In the genomic region with DNA sequence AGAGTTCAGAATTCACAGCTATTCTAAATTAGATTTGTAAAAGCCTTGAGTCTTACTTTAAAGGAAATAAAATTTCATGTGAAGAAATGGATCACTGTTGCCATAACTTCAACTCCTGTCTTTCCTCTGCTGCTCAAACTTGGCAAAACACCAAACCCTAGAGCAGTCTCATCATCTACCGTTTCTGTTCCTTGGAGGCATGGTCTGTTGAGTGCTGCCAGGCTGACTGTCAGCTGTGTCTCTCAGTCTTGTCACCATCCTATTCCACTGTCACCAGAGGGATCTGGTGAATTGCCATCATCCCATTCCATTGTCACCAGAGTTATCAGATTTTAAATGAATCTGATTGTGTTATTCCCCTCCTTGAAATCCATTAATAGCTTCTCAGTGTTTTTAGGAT, we compare ENCODE assay signal across 14 cellular contexts. TPM values are rescaled to one million over a fixed set of nuclear protein-coding genes. Genes with fewer than 3 reads are reported as not detected.
A peak's percentile ranks its signal among the peaks of the same experiment; 100 is the strongest.
DNase-seq lines count a peak whose midpoint lies in the region; ATAC-seq and TF ChIP-seq lines count a peak whose summit lies in the region.
"Had no signal": no experiment of that assay in that cellular context is flagged by ENCODE, and none has a peak within 500 bp of the region (broad histone marks: within the 10 kb centered on the region; RNA-seq: fewer than 3 reads in every experiment).

No MANE protein-coding gene starts in this region.

- peaks cover 63% of the 10 kb centered on the region for H3K4me1 Mint-ChIP-seq in activated CD8-positive, alpha-beta T cell treated with anti-CD3 and anti-CD28 coated beads for 36 hours (ENCODE audit: low read depth)
- H3K4me1 Mint-ChIP-seq in activated CD8-positive, alpha-beta T cell treated with anti-CD3 and anti-CD28 coated beads, Interleukin-2, amount 10 ng/mL, durations not matched to agents 7 days and 5 days (ENCODE audit: low read depth) = peaks cover 46% of the 10 kb centered on the region
- peaks cover 43 to 71% of the 10 kb centered on the region in 2 donors for H3K4me1 Mint-ChIP-seq in effector memory CD8-positive, alpha-beta T cell (ENCODE audit: low read depth in 2 of 2)

- peak; percentile 58 for ATAC-seq in activated CD8-positive, alpha-beta T cell treated with anti-CD3 and anti-CD28 coated beads for 36 hours
- ATAC-seq in activated CD8-positive, alpha-beta T cell treated with anti-CD3 and anti-CD28 coated beads, Interleukin-2, amount 10 ng/mL, durations not matched to agents 7 days and 5 days = no peak
- peak; percentile 36 for ATAC-seq in effector memory CD8-positive, alpha-beta T cell (replicated peaks)
- no peak for ATAC-seq in GM18907 (IDR thresholded peaks at IDR 0.05; ENCODE audit: unreplicated experiment)
- ATAC-seq in stimulated activated naive CD8-positive, alpha-beta T cell treated with anti-CD3 and anti-CD28 coated beads, Interleukin-15, Interleukin-2, amounts not matched to agents 100 U/mL and 50 U/mL, for 24 hours = no peak
- ATAC-seq in GM18502 (IDR thresholded peaks at IDR 0.05; ENCODE audit: poor library complexity, unreplicated experiment) = no peak

- no peak overlapping the region for H3K27ac Mint-ChIP-seq in activated CD8-positive, alpha-beta T cell treated with anti-CD3 and anti-CD28 coated beads for 36 hours
- H3K27ac Mint-ChIP-seq in activated CD8-positive, alpha-beta T cell treated with anti-CD3 and anti-CD28 coated beads, Interleukin-2, amount 10 ng/mL, durations not matched to agents 7 days and 5 days = no peak overlapping the region
- peak overlapping the region; percentile 86 to 92 for H3K27ac Mint-ChIP-seq in effector memory CD8-positive, alpha-beta T cell
- H3K27ac Mint-ChIP-seq: endodermal cell had no signal

- no peak for DNase-seq in activated CD8-positive, alpha-beta T cell treated with anti-CD3 and anti-CD28 coated beads for 36 hours
- DNase-seq in activated CD8-positive, alpha-beta T cell treated with anti-CD3 and anti-CD28 coated beads, Interleukin-2, amount 10 ng/mL, durations not matched to agents 7 days and 5 days = no peak
- peak; percentile 3 for DNase-seq in NCI-H226
- DNase-seq in effector memory CD8-positive, alpha-beta T cell = no peak
- peak; percentile 5 for DNase-seq in skeletal muscle cell (ENCODE audit: low read depth)
- DNase-seq in stimulated activated naive CD8-positive, alpha-beta T cell treated with anti-CD3 and anti-CD28 coated beads, Interleukin-15, Interleukin-2, amounts not matched to agents 100 U/mL and 50 U/mL, for 24 hours = no peak
- DNase-seq: activated CD4-positive, alpha-beta T cell treated with anti-CD3 and anti-CD28 coated beads, Interleukin-2, amount 50 U/mL, for 1 hour; endodermal cell; midbrain; NCI-H524 treated with DMSO at 0.1 percent for 48 hours had no signal

- intact Hi-C loops in activated CD8-positive, alpha-beta T cell treated with anti-CD3 and anti-CD28 coated beads for 36 hours (cut with micrococcal nuclease) = no loop called here

- H3K4me3 ChIP-seq in skeletal muscle cell (ENCODE audit: low read depth, low read length) = no peak overlapping the region
- H3K4me3 ChIP-seq: HAP-1, SJSA1 had no signal

- no peaks in the 10 kb centered on the region for H3K9me3 Mint-ChIP-seq in activated CD8-positive, alpha-beta T cell treated with anti-CD3 and anti-CD28 coated beads for 36 hours
- no peaks in the 10 kb centered on the region for H3K9me3 Mint-ChIP-seq in activated CD8-positive, alpha-beta T cell treated with anti-CD3 and anti-CD28 coated beads, Interleukin-2, amount 10 ng/mL, durations not matched to agents 7 days and 5 days (ENCODE audit: insufficient read depth)
- no peaks in the 10 kb centered on the region for H3K9me3 Mint-ChIP-seq in effector memory CD8-positive, alpha-beta T cell
- H3K9me3 Mint-ChIP-seq: endodermal cell had no signal

- POLR2A ChIA-PET in activated CD8-positive, alpha-beta T cell treated with anti-CD3 and anti-CD28 coated beads for 36 hours (lab: Charles Lee) = interaction anchor here (0.7 to 1.2 kb wide), 2 partner anchors 8 to 56 kb away, joined by 3 to 4 read pairs; partner anchors contain the start of gene STIM2
- POLR2A ChIA-PET in activated CD8-positive, alpha-beta T cell treated with anti-CD3 and anti-CD28 coated beads, Interleukin-2, amount 10 ng/mL, durations not matched to agents 7 days and 5 days (lab: Charles Lee) = no interaction called here

- TF ChIP-seq CTCF in activated CD8-positive, alpha-beta T cell treated with anti-CD3 and anti-CD28 coated beads for 36 hours (IDR thresholded peaks at IDR 0.05) = no peak

- CTCF ChIA-PET in activated CD8-positive, alpha-beta T cell treated with anti-CD3 and anti-CD28 coated beads for 36 hours (lab: Charles Lee) = interaction anchor here (0.7 to 2.3 kb wide), 2 partner anchors 8 to 85 kb away, joined by 3 to 5 read pairs; no protein-coding TSS in a partner anchor
- CTCF ChIA-PET in activated CD8-positive, alpha-beta T cell treated with anti-CD3 and anti-CD28 coated beads, Interleukin-2, amount 10 ng/mL, durations not matched to agents 7 days and 5 days (lab: Charles Lee) = interaction anchor here (1.2 kb wide), 1 partner anchor 9 kb away, joined by 5 read pairs; no protein-coding TSS in a partner anchor

- peaks cover 26% of the 10 kb centered on the region for H3K36me3 Mint-ChIP-seq in activated CD8-positive, alpha-beta T cell treated with anti-CD3 and anti-CD28 coated beads for 36 hours (ENCODE audit: low read depth)
- H3K36me3 Mint-ChIP-seq in activated CD8-positive, alpha-beta T cell treated with anti-CD3 and anti-CD28 coated beads, Interleukin-2, amount 10 ng/mL, durations not matched to agents 7 days and 5 days (ENCODE audit: low read depth) = peaks cover 30% of the 10 kb centered on the region
- peaks cover 25% of the 10 kb centered on the region for H3K36me3 Mint-ChIP-seq in effector memory CD8-positive, alpha-beta T cell (ENCODE audit: insufficient read depth)

- no peak overlapping the region for H3K4me3 Mint-ChIP-seq in activated CD8-positive, alpha-beta T cell treated with anti-CD3 and anti-CD28 coated beads for 36 hours
- H3K4me3 Mint-ChIP-seq in activated CD8-positive, alpha-beta T cell treated with anti-CD3 and anti-CD28 coated beads, Interleukin-2, amount 10 ng/mL, durations not matched to agents 7 days and 5 days = no peak overlapping the region
- peak overlapping the region in 1 of 2 donors; percentile 25 for H3K4me3 Mint-ChIP-seq in effector memory CD8-positive, alpha-beta T cell
- H3K4me3 Mint-ChIP-seq: endodermal cell had no signal

- no peaks in the 10 kb centered on the region for H3K27me3 Mint-ChIP-seq in activated CD8-positive, alpha-beta T cell treated with anti-CD3 and anti-CD28 coated beads for 36 hours
- no peaks in the 10 kb centered on the region for H3K27me3 Mint-ChIP-seq in activated CD8-positive, alpha-beta T cell treated with anti-CD3 and anti-CD28 coated beads, Interleukin-2, amount 10 ng/mL, durations not matched to agents 7 days and 5 days (ENCODE audit: low read depth)
- no peaks in the 10 kb centered on the region for H3K27me3 Mint-ChIP-seq in effector memory CD8-positive, alpha-beta T cell

RNA-seq across cellular contexts. Expression of gene STIM2, which starts 55.6 kb away (rescaled TPM):
- 10 to 100 TPM; 44.4 to 46.6 TPM for total RNA-seq in activated CD8-positive, alpha-beta T cell treated with anti-CD3 and anti-CD28 coated beads for 36 hours
- 10 to 100 TPM; 52.3 to 53.3 TPM for total RNA-seq in activated CD8-positive, alpha-beta T cell treated with anti-CD3 and anti-CD28 coated beads, Interleukin-2, amount 10 ng/mL, durations not matched to agents 7 days and 5 days

Comparison
In these comparisons a context has a peak if more than half of its experiments do, and no peak if none do; other contexts are left out.
1. ATAC-seq: peak in activated CD8-positive, alpha-beta T cell treated with anti-CD3 and anti-CD28 coated beads for 36 hours (single experiment) and effector memory CD8-positive, alpha-beta T cell (single experiment); none in activated CD8-positive, alpha-beta T cell treated with anti-CD3 and anti-CD28 coated beads, Interleukin-2, amount 10 ng/mL, durations not matched to agents 7 days and 5 days (single experiment), GM18907 (single experiment), stimulated activated naive CD8-positive, alpha-beta T cell treated with anti-CD3 and anti-CD28 coated beads, Interleukin-15, Interleukin-2, amounts not matched to agents 100 U/mL and 50 U/mL, for 24 hours (single experiment) and GM18502 (single experiment).
2. DNase-seq: peak in NCI-H226 (single experiment) and skeletal muscle cell (single experiment); none in activated CD8-positive, alpha-beta T cell treated with anti-CD3 and anti-CD28 coated beads for 36 hours (single experiment), activated CD8-positive, alpha-beta T cell treated with anti-CD3 and anti-CD28 coated beads, Interleukin-2, amount 10 ng/mL, durations not matched to agents 7 days and 5 days (single experiment), effector memory CD8-positive, alpha-beta T cell (0 of 3) and stimulated activated naive CD8-positive, alpha-beta T cell treated with anti-CD3 and anti-CD28 coated beads, Interleukin-15, Interleukin-2, amounts not matched to agents 100 U/mL and 50 U/mL, for 24 hours (single experiment).
3. H3K27ac Mint-ChIP-seq: peak in effector memory CD8-positive, alpha-beta T cell (2 of 2); none in activated CD8-positive, alpha-beta T cell treated with anti-CD3 and anti-CD28 coated beads for 36 hours (single experiment) and activated CD8-positive, alpha-beta T cell treated with anti-CD3 and anti-CD28 coated beads, Interleukin-2, amount 10 ng/mL, durations not matched to agents 7 days and 5 days (single experiment).